18 cellular contexts compared by ENCODE assay signal in the genomic region with DNA sequence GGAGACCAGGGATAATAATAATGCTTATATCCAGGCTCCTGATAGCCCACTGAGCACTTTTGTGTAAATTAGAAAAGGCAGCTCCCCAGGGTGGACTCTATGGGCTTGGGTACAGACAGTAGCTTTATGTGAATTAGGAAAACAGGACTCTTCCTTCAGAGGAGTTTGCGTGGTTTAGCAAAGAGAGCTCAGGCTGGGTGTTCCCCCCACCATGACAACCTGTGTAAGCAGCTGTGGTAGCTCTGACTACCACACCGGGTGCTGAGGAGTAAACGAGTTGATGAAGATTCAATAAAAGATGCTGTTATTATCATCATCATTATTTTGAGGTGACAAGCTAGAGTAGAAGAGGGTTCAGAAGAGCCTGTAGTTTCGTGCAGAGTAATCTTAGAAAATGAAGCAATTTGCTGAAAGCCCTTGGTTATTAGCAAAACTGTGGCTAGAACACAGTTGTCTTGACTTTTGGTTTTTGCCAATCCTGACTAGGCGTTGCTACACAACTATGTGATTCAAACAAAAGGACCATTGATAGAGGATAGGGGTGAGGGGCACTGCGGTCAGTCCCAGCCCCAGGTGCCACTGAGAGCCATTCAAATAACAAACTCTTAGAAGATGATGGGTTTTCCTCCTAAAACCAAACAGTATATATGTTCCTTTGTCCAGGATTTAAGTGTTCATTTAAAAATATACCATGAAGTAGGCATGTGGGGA.
A peak's percentile ranks its signal among the peaks of the same experiment; 100 is the strongest.
DNase-seq lines count a peak whose midpoint lies in the region; ATAC-seq, FAIRE-seq and TF ChIP-seq lines count a peak whose summit lies in the region.
"Had no signal": no experiment of that assay in that cellular context is flagged by ENCODE, and none has a peak within 500 bp of the region (broad histone marks: within the 10 kb centered on the region; RNA-seq: fewer than 3 reads in every experiment).

No MANE protein-coding gene starts in this region.

- no peaks in the 10 kb centered on the region for H3K9me3 ChIP-seq in pancreas

- no peak for FAIRE-seq in pancreas (lab: Jason Lieb, UNC)

- H3K4me3 ChIP-seq in pancreas = no peak overlapping the region

- H3K36me3 ChIP-seq in pancreas = no peaks in the 10 kb centered on the region

- intact Hi-C loops in pancreas (cut with DNase I) = no loop called here

- DNase-seq in COLO829 (ENCODE audit: low spot score) (peak; percentile 40), NCI-H748 treated with DMSO at 0.1 percent for 48 hours (lab: John Stamatoyannopoulos, UW) (peak; percentile 47), caudate nucleus (lab: John Stamatoyannopoulos, UW) (no peak), pons (ENCODE audit: low spot score) (peak; percentile 61), pancreas (no peak), H4 (ENCODE audit: low spot score) (no peak)
- DNase-seq: ACHN; CD4-positive, alpha-beta memory T cell; DMS79 treated with DMSO at 0.1 percent for 48 hours; KBM-7; NCI-H146; NCI-H2081; NCI-H2227 treated with DMSO at 0.1 percent for 48 hours; NCI-H524; PC-3 had no signal

- H3K27ac ChIP-seq in caudate nucleus (ENCODE audit: low read depth, low read length) = peak overlapping the region; percentile 8
- H3K27ac ChIP-seq in pancreas = no peak overlapping the region

- no peaks in the 10 kb centered on the region for H3K27me3 ChIP-seq in pancreas

- TF ChIP-seq CTCF in pancreas (IDR thresholded peaks at IDR 0.05) = no peak

- H3K4me1 ChIP-seq in pancreas = no peaks in the 10 kb centered on the region

- 62 to 70% methylated on average over 6 of the region's 6 CpGs for WGBS in pancreas, 2 donors

- ATAC-seq in pancreas = no peak
- ATAC-seq in GM21447 (IDR thresholded peaks at IDR 0.05; ENCODE audit: unreplicated experiment) = no peak
- ATAC-seq in GM21737 (IDR thresholded peaks at IDR 0.05; ENCODE audit: unreplicated experiment) = no peak
- ATAC-seq: HCT116, PC-3 had no signal

Comparison
In these comparisons a context has a peak if more than half of its experiments do, and no peak if none do; other contexts are left out.
1. DNase-seq: peak in COLO829 (single experiment), NCI-H748 treated with DMSO at 0.1 percent for 48 hours (single experiment) and pons (single experiment); none in caudate nucleus (0 of 61), pancreas (0 of 6) and H4 (single experiment).